8 cellular contexts compared by ENCODE assay signal in the genomic region with DNA sequence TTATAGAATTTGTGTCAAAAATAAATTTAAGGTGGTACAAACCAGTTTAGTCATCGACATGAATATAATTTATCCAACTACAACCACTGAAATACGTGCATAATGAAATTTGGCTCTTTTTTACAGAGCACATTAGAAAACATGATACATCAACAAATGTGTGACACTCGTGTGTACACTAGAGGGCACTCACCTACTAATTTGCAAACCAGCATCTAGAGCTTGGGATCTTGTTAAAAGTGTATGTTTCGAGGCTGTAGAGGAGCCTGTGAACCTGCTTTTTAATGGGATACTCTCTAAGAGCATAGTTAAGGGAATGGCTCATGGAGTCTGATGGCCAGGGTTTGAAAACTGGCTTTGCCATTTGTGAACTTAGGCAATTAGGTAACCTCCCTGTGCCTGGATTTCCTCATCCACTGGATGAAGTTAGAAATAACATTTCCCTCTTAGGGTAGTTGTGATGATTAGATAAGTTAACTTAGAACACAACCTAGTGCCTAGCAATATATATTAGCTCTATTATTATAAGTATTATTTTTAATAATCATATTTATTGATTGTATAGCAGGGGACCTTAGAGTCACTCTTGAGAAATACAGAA. TPM values are rescaled to one million over a fixed set of nuclear protein-coding genes. Genes with fewer than 3 reads are reported as not detected.
DNase-seq lines count a peak whose midpoint lies in the region; ATAC-seq, FAIRE-seq and TF ChIP-seq lines count a peak whose summit lies in the region.

No MANE protein-coding gene starts in this region.

- no peak for TF ChIP-seq POLR2A in adrenal gland (IDR thresholded peaks at IDR 0.05)

- H3K4me1 ChIP-seq in adrenal gland (replicated peaks in 1 of 2) = peaks cover 0 to 9% of the 10 kb centered on the region in 2 donors
- no peaks in the 10 kb centered on the region for H3K4me1 ChIP-seq in right atrium auricular region
- H3K4me1 ChIP-seq in small intestine (ENCODE audit: control insufficient read depth in 2 of 2, insufficient read depth in 1 of 2, low read depth in 1 of 2, low read length in 1 of 2) = no peaks in the 10 kb centered on the region

- H3K4me3 ChIP-seq in adrenal gland = no peak overlapping the region
- no peak overlapping the region for H3K4me3 ChIP-seq in right atrium auricular region
- no peak overlapping the region for H3K4me3 ChIP-seq in small intestine (ENCODE audit: low read depth in 1 of 2, low read length in 2 of 2)

- ATAC-seq in GM18907 (IDR thresholded peaks at IDR 0.05; ENCODE audit: unreplicated experiment) = peak; percentile 79
- peak; percentile 65 for ATAC-seq in HG03066 (IDR thresholded peaks at IDR 0.05; ENCODE audit: low read depth, unreplicated experiment)

- no peak overlapping the region for H3K27ac ChIP-seq in adrenal gland
- no peak overlapping the region for H3K27ac ChIP-seq in right atrium auricular region
- H3K27ac ChIP-seq in small intestine (ENCODE audit: low read depth in 1 of 2, low read length in 1 of 2) = no peak overlapping the region

- H3K36me3 ChIP-seq in adrenal gland (replicated peaks in 1 of 2) (no peaks in the 10 kb centered on the region), right atrium auricular region (no peaks in the 10 kb centered on the region), small intestine (ENCODE audit: control insufficient read depth in 2 of 2, insufficient read depth in 2 of 2, low read length in 2 of 2) (no peaks in the 10 kb centered on the region)

- DNase-seq in DMS53 treated with DMSO at 0.1 percent for 48 hours (lab: John Stamatoyannopoulos, UW; ENCODE audit: unreplicated experiment) = peak; percentile 53
- peak; percentile 39 for DNase-seq in NCI-H2196 treated with DMSO at 0.1 percent for 48 hours (lab: John Stamatoyannopoulos, UW; ENCODE audit: unreplicated experiment)
- peak; percentile 26 to 71 (median 48) for DNase-seq in adrenal gland
- DNase-seq in right atrium auricular region (ENCODE audit: low spot score) = no peak
- DNase-seq in small intestine = peak; percentile 57
- DNase-seq in stimulated activated naive CD4-positive, alpha-beta T cell treated with Interleukin-2 at 50 U/mL for 16 hours (lab: John Stamatoyannopoulos, UW) = no peak

- 0 to 5% (median 3%) methylated on average over 4 of the region's 4 CpGs for WGBS in adrenal gland, 4 donors
- WGBS in small intestine, 3 donors = 7 to 8% (median 7%) methylated on average over 4 of the region's 4 CpGs

- H3K9me3 ChIP-seq in adrenal gland (replicated peaks in 1 of 3) = no peaks in the 10 kb centered on the region
- H3K9me3 ChIP-seq in right atrium auricular region = no peaks in the 10 kb centered on the region
- H3K9me3 ChIP-seq in small intestine (ENCODE audit: control insufficient read depth, low read depth) = no peaks in the 10 kb centered on the region

- TF ChIP-seq CTCF in adrenal gland (IDR thresholded peaks at IDR 0.05) (peak; percentile 56 to 77 (median 72)), right atrium auricular region (IDR thresholded peaks at IDR 0.05) (peak; percentile 38 to 77)

- H3K27me3 ChIP-seq in adrenal gland (no peaks in the 10 kb centered on the region), right atrium auricular region (no peaks in the 10 kb centered on the region), small intestine (ENCODE audit: control insufficient read depth in 2 of 2, insufficient read depth in 2 of 2, low read length in 2 of 2) (no peaks in the 10 kb centered on the region)

- intact Hi-C loops in adrenal gland (cut with DNase I) = loop anchor here (5.0 kb wide), 3 partner anchors 205 to 390 kb away; no protein-coding TSS in a partner anchor

- FAIRE-seq in small intestine (lab: Jason Lieb, UNC) = no peak

RNA-seq across cellular contexts. Expression of gene CPOX, which starts 8.8 kb away (rescaled TPM):
- 10 to 100 TPM; 11.0 to 59.8 (median 23.4) TPM for total RNA-seq in adrenal gland
- 10 to 100 TPM in 2 of 3 donors, 1 to 10 TPM in 1; 9.0 to 15.6 (median 14.3) TPM for polyA plus RNA-seq in adrenal gland
- 1 to 10 TPM; 7.8 to 9.1 TPM for total RNA-seq in right atrium auricular region
- polyA plus RNA-seq in small intestine = 10 to 100 TPM; 13.4 to 28.6 (median 13.8) TPM

Comparison
In these comparisons a context has a peak if more than half of its experiments do, and no peak if none do; other contexts are left out.
1. DNase-seq: peak in DMS53 treated with DMSO at 0.1 percent for 48 hours (single experiment), NCI-H2196 treated with DMSO at 0.1 percent for 48 hours (single experiment), adrenal gland (7 of 7) and small intestine (single experiment); none in right atrium auricular region (single experiment) and stimulated activated naive CD4-positive, alpha-beta T cell treated with Interleukin-2 at 50 U/mL for 16 hours (single experiment).